In genomic region chr11:64181506-64182411, GRCh38 we compare ENCODE assay signal across 1 cellular context.
TF ChIP-seq lines count a peak whose summit lies in the region.

No MANE protein-coding gene starts in this region.

TF ChIP-seq in SK-N-SH, 30 proteins besides CTCF, POLR2A, EP300 and RAD21 (continued from another document):
- TF ChIP-seq IRF3 (IDR thresholded peaks at IDR 0.05; ENCODE audit: low read depth, low read length) (no peak), MXI1 (IDR thresholded peaks at IDR 0.05; ENCODE audit: low read depth, low read length) (peak; percentile 92), RCOR1 (IDR thresholded peaks at IDR 0.05; ENCODE audit: low read length) (peak; percentile 60; the same call in 1 of the 2 replicates), FOSL2 (IDR thresholded peaks at IDR 0.05; ENCODE audit: borderline replicate concordance, low read depth) (peak; percentile 49; the same call in 1 of the 2 replicates), NRF1 (IDR thresholded peaks at IDR 0.05; ENCODE audit: low read depth, low read length) (peak; percentile 54), GABPA (IDR thresholded peaks at IDR 0.05; ENCODE audit: low read depth) (no peak), SIN3A (IDR thresholded peaks at IDR 0.05; ENCODE audit: borderline replicate concordance, low read depth, low read length) (peak; percentile 70; the same call in 1 of the 2 replicates), TCF12 (IDR thresholded peaks at IDR 0.05) (no peak; the same call in 1 of the 2 replicates), FOXM1 (IDR thresholded peaks at IDR 0.05; ENCODE audit: low read depth) (no peak), TEAD4 (IDR thresholded peaks at IDR 0.05; ENCODE audit: borderline replicate concordance, insufficient read depth) (no peak), MEF2A (IDR thresholded peaks at IDR 0.05; ENCODE audit: borderline replicate concordance, low read depth) (peak; percentile 82; the same call in 1 of the 2 replicates), FOXJ3 (CRISPR knock-in tag; IDR thresholded peaks at IDR 0.05) (no peak), CHD2 (IDR thresholded peaks at IDR 0.05; ENCODE audit: low read length, partially characterized antibody) (peak; percentile 54), POLR2AphosphoS5 (IDR thresholded peaks at IDR 0.05; ENCODE audit: low read depth, low read length) (peak; percentile 96), EZH2phosphoT487 (IDR thresholded peaks at IDR 0.05; ENCODE audit: borderline replicate concordance, low read depth) (no peak), RFX5 (IDR thresholded peaks at IDR 0.05; ENCODE audit: low read length) (no peak), SMC3 (IDR thresholded peaks at IDR 0.05; ENCODE audit: low read depth, low read length) (no peak; the same call in 1 of the 2 replicates), USF1 (IDR thresholded peaks at IDR 0.05; ENCODE audit: borderline replicate concordance, low read depth) (peak; percentile 98), ELF1 (IDR thresholded peaks at IDR 0.05) (no peak), YY1 (IDR thresholded peaks at IDR 0.05; ENCODE audit: low read depth) (peak; percentile 13; the same call in 1 of the 2 replicates), GATA2 (CRISPR knock-in tag; IDR thresholded peaks at IDR 0.05) (no peak), USF2 (IDR thresholded peaks at IDR 0.05; ENCODE audit: borderline replicate concordance, low read depth, low read length) (peak; percentile 91), MAX (IDR thresholded peaks at IDR 0.05; ENCODE audit: low read depth) (peak; percentile 92), JUND (IDR thresholded peaks at IDR 0.05) (peak; percentile 44; the same call in 1 of the 2 replicates), RXRA (IDR thresholded peaks at IDR 0.05; ENCODE audit: borderline replicate concordance, low read depth) (no peak), NFIC (IDR thresholded peaks at IDR 0.05; ENCODE audit: borderline replicate concordance) (no peak)
- TF ChIP-seq, protein P1, sequence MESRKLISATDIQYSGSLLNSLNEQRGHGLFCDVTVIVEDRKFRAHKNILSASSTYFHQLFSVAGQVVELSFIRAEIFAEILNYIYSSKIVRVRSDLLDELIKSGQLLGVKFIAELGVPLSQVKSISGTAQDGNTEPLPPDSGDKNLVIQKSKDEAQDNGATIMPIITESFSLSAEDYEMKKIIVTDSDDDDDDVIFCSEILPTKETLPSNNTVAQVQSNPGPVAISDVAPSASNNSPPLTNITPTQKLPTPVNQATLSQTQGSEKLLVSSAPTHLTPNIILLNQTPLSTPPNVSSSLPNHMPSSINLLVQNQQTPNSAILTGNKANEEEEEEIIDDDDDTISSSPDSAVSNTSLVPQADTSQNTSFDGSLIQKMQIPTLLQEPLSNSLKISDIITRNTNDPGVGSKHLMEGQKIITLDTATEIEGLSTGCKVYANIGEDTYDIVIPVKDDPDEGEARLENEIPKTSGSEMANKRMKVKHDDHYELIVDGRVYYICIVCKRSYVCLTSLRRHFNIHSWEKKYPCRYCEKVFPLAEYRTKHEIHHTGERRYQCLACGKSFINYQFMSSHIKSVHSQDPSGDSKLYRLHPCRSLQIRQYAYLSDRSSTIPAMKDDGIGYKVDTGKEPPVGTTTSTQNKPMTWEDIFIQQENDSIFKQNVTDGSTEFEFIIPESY (IDR thresholded peaks at IDR 0.05; ENCODE audit: borderline replicate concordance, low read depth) = no peak
